In the genomic region with DNA sequence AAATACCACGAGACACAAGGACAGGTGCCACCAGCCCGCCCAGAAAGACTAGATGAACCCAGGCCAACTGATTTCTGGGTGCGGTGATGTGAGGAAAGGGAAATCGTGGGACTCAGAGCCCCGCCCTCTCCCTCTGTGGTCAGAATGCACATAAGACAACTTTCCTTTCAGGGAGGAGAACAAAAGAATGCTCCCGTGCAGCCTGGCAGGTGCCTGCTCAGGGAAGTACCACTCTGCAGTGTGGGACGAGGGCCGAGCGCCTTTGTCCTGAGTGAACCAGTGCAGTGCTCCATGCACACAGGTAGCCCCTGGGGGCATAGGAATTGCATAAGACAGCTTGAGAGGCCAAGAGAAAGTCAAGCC, we compare ENCODE assay signal across 8 cellular contexts.
DNase-seq lines count a peak whose midpoint lies in the region; ATAC-seq and TF ChIP-seq lines count a peak whose summit lies in the region.

No MANE protein-coding gene starts in this region.

- H3K9me2 ChIP-seq in DOHH2 (replicated peaks; ENCODE audit: control insufficient read depth, low read length), result no peaks in the 10 kb centered on the region
- no peaks in the 10 kb centered on the region for H3K9me2 ChIP-seq in MM.1S (replicated peaks; ENCODE audit: insufficient read depth, low read length)
- no peaks in the 10 kb centered on the region for H3K9me2 ChIP-seq in neural cell (ENCODE audit: insufficient read depth, low read length)

- H3K4me1 ChIP-seq in DOHH2 (ENCODE audit: control insufficient read depth, low read length) (peaks cover 66% of the 10 kb centered on the region), MM.1S (ENCODE audit: low read length) (peaks cover 11% of the 10 kb centered on the region)

- TF ChIP-seq RAD21 in neural cell (conservative IDR thresholded peaks at IDR 0.05), result no peak

- no peak for TF ChIP-seq POLR2A in GM18505 (IDR thresholded peaks at IDR 0.05; ENCODE audit: borderline replicate concordance, extremely low read depth, insufficient read depth, insufficient read length)

- H4K20me1 ChIP-seq in DOHH2 (ENCODE audit: control insufficient read depth, insufficient read depth, low read depth, low read length) (no peaks in the 10 kb centered on the region), MM.1S (ENCODE audit: insufficient read depth, low read length) (no peaks in the 10 kb centered on the region), neural cell (ENCODE audit: insufficient read depth) (no peaks in the 10 kb centered on the region)

- H2AFZ ChIP-seq in MM.1S (ENCODE audit: low read length), result no peak overlapping the region
- no peak overlapping the region for H2AFZ ChIP-seq in neural cell (ENCODE audit: low read depth, low read length)

- TF ChIP-seq EP300 in neural cell (conservative IDR thresholded peaks at IDR 0.05; ENCODE audit: poor library complexity, severe bottlenecking), result no peak

- DNase-seq in MM.1S (peak; percentile 70), DMS53 (lab: John Stamatoyannopoulos, UW) (no peak)
- peak; percentile 32 for DNase-seq in activated T-helper 9 cell treated with anti-CD3 and anti-CD28 coated beads, Interleukin-2, amount 50 U/mL, for 16 hours (ENCODE audit: low read depth)

- H3K4me2 ChIP-seq in DOHH2 (ENCODE audit: low read length), result peak overlapping the region; percentile 60
- peak overlapping the region; percentile 58; the same call in 1 of the 2 replicates for H3K4me2 ChIP-seq in MM.1S (ENCODE audit: low read depth, low read length)
- peak overlapping the region; percentile 23 for H3K4me2 ChIP-seq in neural cell (ENCODE audit: low read length)

- no peak overlapping the region for H3K27ac ChIP-seq in DOHH2 (ENCODE audit: low read depth, low read length)
- no peak overlapping the region for H3K27ac ChIP-seq in MM.1S (ENCODE audit: low read length)
- peak overlapping the region; percentile 65 for H3K27ac ChIP-seq in neural cell (ENCODE audit: low read length)

- H3K9ac ChIP-seq in MM.1S (ENCODE audit: low read length), result no peak overlapping the region
- H3K9ac ChIP-seq in neural cell (ENCODE audit: low read length), result peak overlapping the region; percentile 34

- H3K36me3 ChIP-seq in DOHH2 (ENCODE audit: control insufficient read depth, low read length), result no peaks in the 10 kb centered on the region
- H3K36me3 ChIP-seq in MM.1S (replicated peaks; ENCODE audit: insufficient read depth, low read length), result no peaks in the 10 kb centered on the region
- H3K36me3 ChIP-seq in neural cell (ENCODE audit: insufficient read depth, low read length), result no peaks in the 10 kb centered on the region

- H3F3A ChIP-seq in DOHH2 (ENCODE audit: control insufficient read depth, insufficient read depth) (peaks cover 6% of the 10 kb centered on the region; the same call in 1 of the 2 replicates), MM.1S (ENCODE audit: insufficient read depth, low read length) (no peaks in the 10 kb centered on the region; the same call in 1 of the 2 replicates), neural cell (ENCODE audit: insufficient read depth, low read length, poor library complexity, severe bottlenecking) (no peaks in the 10 kb centered on the region)

- H3K9me3 ChIP-seq in DOHH2 (ENCODE audit: control insufficient read depth, insufficient read depth, low read length) (no peaks in the 10 kb centered on the region), MM.1S (replicated peaks; ENCODE audit: insufficient read depth, low read length) (no peaks in the 10 kb centered on the region), neural cell (ENCODE audit: low read length) (no peaks in the 10 kb centered on the region)

- H3K79me2 ChIP-seq in DOHH2 (ENCODE audit: control insufficient read depth, low read length) (no peaks in the 10 kb centered on the region), MM.1S (ENCODE audit: low read length) (no peaks in the 10 kb centered on the region), neural cell (replicated peaks; ENCODE audit: insufficient read depth, low read length) (no peaks in the 10 kb centered on the region)

- TF ChIP-seq CTCF in DOHH2 (IDR thresholded peaks at IDR 0.05; ENCODE audit: low read depth, low read length, poor library complexity, severe bottlenecking), result no peak
- TF ChIP-seq CTCF in MM.1S (IDR thresholded peaks at IDR 0.05; ENCODE audit: low read length), result no peak
- no peak for TF ChIP-seq CTCF in neural cell (IDR thresholded peaks at IDR 0.05; ENCODE audit: poor library complexity, severe bottlenecking)

- H3K27me3 ChIP-seq in DOHH2 (ENCODE audit: control insufficient read depth, low read length) (no peaks in the 10 kb centered on the region), MM.1S (replicated peaks; ENCODE audit: insufficient read depth, low read length) (0 out of 2 replicates have a peak, but pooled peaks cover 12% of the 10 kb centered on the region), neural cell (ENCODE audit: insufficient read depth, low read depth, low read length) (no peaks in the 10 kb centered on the region)

- H3K4me3 ChIP-seq in DOHH2 (ENCODE audit: low read length) (peak overlapping the region; percentile 43), MM.1S (ENCODE audit: low read length) (no peak overlapping the region), neural cell (ENCODE audit: low read length) (peak overlapping the region; percentile 27)

- ATAC-seq in GM18505 (IDR thresholded peaks at IDR 0.05; ENCODE audit: unreplicated experiment), result no peak
- ATAC-seq in HG03457 (IDR thresholded peaks at IDR 0.05; ENCODE audit: unreplicated experiment), result no peak
- no peak for ATAC-seq in HG03521 (IDR thresholded peaks at IDR 0.05; ENCODE audit: unreplicated experiment)

TF ChIP-seq in neural cell, 6 proteins besides CTCF, POLR2A, EP300 and RAD21:
- TF ChIP-seq SMC3 (conservative IDR thresholded peaks at IDR 0.05; ENCODE audit: poor library complexity), result no peak
- TF ChIP-seq POLR2AphosphoS5 (IDR thresholded peaks at IDR 0.05), result no peak
- TF ChIP-seq, protein P1, sequence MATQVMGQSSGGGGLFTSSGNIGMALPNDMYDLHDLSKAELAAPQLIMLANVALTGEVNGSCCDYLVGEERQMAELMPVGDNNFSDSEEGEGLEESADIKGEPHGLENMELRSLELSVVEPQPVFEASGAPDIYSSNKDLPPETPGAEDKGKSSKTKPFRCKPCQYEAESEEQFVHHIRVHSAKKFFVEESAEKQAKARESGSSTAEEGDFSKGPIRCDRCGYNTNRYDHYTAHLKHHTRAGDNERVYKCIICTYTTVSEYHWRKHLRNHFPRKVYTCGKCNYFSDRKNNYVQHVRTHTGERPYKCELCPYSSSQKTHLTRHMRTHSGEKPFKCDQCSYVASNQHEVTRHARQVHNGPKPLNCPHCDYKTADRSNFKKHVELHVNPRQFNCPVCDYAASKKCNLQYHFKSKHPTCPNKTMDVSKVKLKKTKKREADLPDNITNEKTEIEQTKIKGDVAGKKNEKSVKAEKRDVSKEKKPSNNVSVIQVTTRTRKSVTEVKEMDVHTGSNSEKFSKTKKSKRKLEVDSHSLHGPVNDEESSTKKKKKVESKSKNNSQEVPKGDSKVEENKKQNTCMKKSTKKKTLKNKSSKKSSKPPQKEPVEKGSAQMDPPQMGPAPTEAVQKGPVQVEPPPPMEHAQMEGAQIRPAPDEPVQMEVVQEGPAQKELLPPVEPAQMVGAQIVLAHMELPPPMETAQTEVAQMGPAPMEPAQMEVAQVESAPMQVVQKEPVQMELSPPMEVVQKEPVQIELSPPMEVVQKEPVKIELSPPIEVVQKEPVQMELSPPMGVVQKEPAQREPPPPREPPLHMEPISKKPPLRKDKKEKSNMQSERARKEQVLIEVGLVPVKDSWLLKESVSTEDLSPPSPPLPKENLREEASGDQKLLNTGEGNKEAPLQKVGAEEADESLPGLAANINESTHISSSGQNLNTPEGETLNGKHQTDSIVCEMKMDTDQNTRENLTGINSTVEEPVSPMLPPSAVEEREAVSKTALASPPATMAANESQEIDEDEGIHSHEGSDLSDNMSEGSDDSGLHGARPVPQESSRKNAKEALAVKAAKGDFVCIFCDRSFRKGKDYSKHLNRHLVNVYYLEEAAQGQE (IDR thresholded peaks at IDR 0.05; ENCODE audit: borderline replicate concordance), result no peak
- TF ChIP-seq MXI1 (conservative IDR thresholded peaks at IDR 0.05; ENCODE audit: poor library complexity, severe bottlenecking), result no peak
- TF ChIP-seq EZH2 (IDR thresholded peaks at IDR 0.05; ENCODE audit: borderline replicate concordance, insufficient read depth, low read length, poor library complexity, severe bottlenecking), result no peak
- no peak for TF ChIP-seq TAF1 (IDR thresholded peaks at IDR 0.05; ENCODE audit: low read depth)
